Comparison of ENCODE assay signal across 16 cellular contexts in genomic region chr11:84056696-84057095, GRCh38.
A peak's percentile ranks its signal among the peaks of the same experiment; 100 is the strongest.
DNase-seq lines count a peak whose midpoint lies in the region; ATAC-seq, FAIRE-seq and TF ChIP-seq lines count a peak whose summit lies in the region.
"Had no signal": no experiment of that assay in that cellular context is flagged by ENCODE, and none has a peak within 500 bp of the region (broad histone marks: within the 10 kb centered on the region; RNA-seq: fewer than 3 reads in every experiment).

No MANE protein-coding gene starts in this region.

- no peak overlapping the region for H3K9ac ChIP-seq in H1 (replicated peaks in 1 of 4; ENCODE audit: extremely low read depth in 1 of 4, low read depth in 3 of 4, low read length in 3 of 4)
- no peak overlapping the region for H3K9ac ChIP-seq in stomach smooth muscle (ENCODE audit: low read length in 2 of 2)
- H3K9ac ChIP-seq: SK-N-SH had no signal

- no peak for TF ChIP-seq POLR2A in H1 (IDR thresholded peaks at IDR 0.05; ENCODE audit: control extremely low read depth in 1 of 2, low read depth in 2 of 2, low read length in 2 of 2)

- no peaks in the 10 kb centered on the region for H3K4me1 ChIP-seq in H1 (replicated peaks in 1 of 4; ENCODE audit: control insufficient read depth in 3 of 4, insufficient read depth in 4 of 4, low read length in 3 of 4)
- H3K4me1 ChIP-seq in stomach smooth muscle (ENCODE audit: control insufficient read depth, insufficient read depth, low read length) = no peaks in the 10 kb centered on the region

- no peak overlapping the region for H4K91ac ChIP-seq in H1 (replicated peaks; ENCODE audit: insufficient read length, low read length)

- no peak overlapping the region for H4K5ac ChIP-seq in H1 (ENCODE audit: insufficient read length, low read depth, low read length)

- TF ChIP-seq CTCF in H1 (IDR thresholded peaks at IDR 0.05; ENCODE audit: control extremely low read depth in 1 of 3, insufficient read depth in 1 of 3, low read depth in 1 of 3, low read length in 3 of 3) = no peak

- peaks cover 0 to 4% (median 0%) of the 10 kb centered on the region in 3 donors for H3K36me3 Mint-ChIP-seq in naive thymus-derived CD8-positive, alpha-beta T cell

- 92% methylated on average over 4 of the region's 4 CpGs; no CpG with 5 or more reads in 1 of the 2 experiments for WGBS in H1 (ENCODE audit: extremely low coverage in 1 of 2, insufficient coverage in 1 of 2, insufficient read length in 1 of 2, insufficient replicate concordance in 2 of 2, low coverage in 1 of 2, low lambda C conversion rate in 2 of 2, missing lambda C conversion rate in 1 of 2), 2 experiments

- no peak overlapping the region for H3K18ac ChIP-seq in H1 (ENCODE audit: extremely low read depth, low read length)

- H3K4me2 ChIP-seq in H1 (ENCODE audit: insufficient read depth in 1 of 2, low read depth in 2 of 2, low read length in 2 of 2) = no peak overlapping the region
- H3K4me2 ChIP-seq: SK-N-SH had no signal

- H3K27ac ChIP-seq in H1 (ENCODE audit: low read depth, low read length) = no peak overlapping the region
- peak overlapping the region; percentile 19 for H3K27ac ChIP-seq in stomach smooth muscle (ENCODE audit: low read length)
- H3K27ac ChIP-seq: C4-2B had no signal

- no peak for FAIRE-seq in H1 (lab: Jason Lieb, UNC)

- H3K23ac ChIP-seq in H1 (ENCODE audit: insufficient read length) = no peak overlapping the region

- no peak overlapping the region for H2BK20ac ChIP-seq in H1 (ENCODE audit: low read length)

- H3K27me3 ChIP-seq in H1 (replicated peaks in 1 of 4; ENCODE audit: control insufficient read depth in 3 of 4, extremely low read depth in 1 of 4, insufficient read depth in 3 of 4, low read length in 3 of 4) (no peaks in the 10 kb centered on the region), stomach smooth muscle (ENCODE audit: control insufficient read depth in 1 of 2, insufficient read depth in 2 of 2, low read length in 2 of 2) (no peaks in the 10 kb centered on the region)

- H2AFZ ChIP-seq in H1 (ENCODE audit: low read length) = no peak overlapping the region

- H3K27me3 Mint-ChIP-seq in naive thymus-derived CD8-positive, alpha-beta T cell = no peaks in the 10 kb centered on the region

- no peak overlapping the region for H2BK12ac ChIP-seq in H1 (ENCODE audit: low read depth, low read length)

- ATAC-seq in left lobe of liver (peak; percentile 37), GM21515 (IDR thresholded peaks at IDR 0.05; ENCODE audit: unreplicated experiment) (no peak)
- no peak for ATAC-seq in naive thymus-derived CD8-positive, alpha-beta T cell
- ATAC-seq: HCT116 had no signal

- H2BK5ac ChIP-seq in H1 (ENCODE audit: low read depth, low read length) = no peak overlapping the region

- no peak overlapping the region for H2AK5ac ChIP-seq in H1 (ENCODE audit: low read depth, low read length)

- no peaks in the 10 kb centered on the region for H3K23me2 ChIP-seq in H1 (ENCODE audit: low read depth, low read length)

- no peak overlapping the region for H2BK15ac ChIP-seq in H1 (ENCODE audit: low read length)

- TF ChIP-seq EP300 in H1 (IDR thresholded peaks at IDR 0.05; ENCODE audit: borderline replicate concordance in 1 of 2, low read depth in 2 of 2, low read length in 2 of 2) = no peak

- no peak overlapping the region for H3K4me3 Mint-ChIP-seq in naive thymus-derived CD8-positive, alpha-beta T cell

- H3K56ac ChIP-seq in H1 (replicated peaks; ENCODE audit: insufficient read length, low read depth, low read length) = no peak overlapping the region

- H3K9me3 Mint-ChIP-seq in naive thymus-derived CD8-positive, alpha-beta T cell = peaks cover 7 to 39% (median 17%) of the 10 kb centered on the region in 9 donors

- no peak overlapping the region for H3K27ac Mint-ChIP-seq in naive thymus-derived CD8-positive, alpha-beta T cell

- DNase-seq in H4 (ENCODE audit: low spot score) = peak; percentile 4
- no peak for DNase-seq in H1 (ENCODE audit: low read depth in 1 of 2, low spot score in 2 of 2)
- no peak for DNase-seq in left lobe of liver (ENCODE audit: low spot score)
- no peak for DNase-seq in naive thymus-derived CD8-positive, alpha-beta T cell
- DNase-seq in iPS-NIHi7 (ENCODE audit: extremely low spot score) = no peak
- DNase-seq: DMS79 treated with DMSO at 0.1 percent for 48 hours; NCI-H1092 treated with DMSO at 0.1 percent for 48 hours; NCI-H2081; NK-92 treated with Interleukin-12 subunit alpha and Interleukin-12 subunit beta, amount 100 ng/mL, for 24 hours; RPMI8226; SHP77 treated with DMSO at 0.1 percent for 48 hours; SK-N-SH had no signal

- H2BK120ac ChIP-seq in H1 (replicated peaks; ENCODE audit: low read depth, low read length) = no peak overlapping the region

- no peaks in the 10 kb centered on the region for H3K79me1 ChIP-seq in H1 (ENCODE audit: low read depth, low read length)

- no peak overlapping the region for H4K8ac ChIP-seq in H1 (ENCODE audit: extremely low read depth, insufficient read depth, low read length)

- no peaks in the 10 kb centered on the region for H3K79me2 ChIP-seq in H1 (ENCODE audit: control insufficient read depth in 1 of 2, insufficient read depth in 2 of 2, low read length in 2 of 2)

- H3K4ac ChIP-seq in H1 (replicated peaks; ENCODE audit: insufficient read length, low read depth, low read length) = no peak overlapping the region

- no peaks in the 10 kb centered on the region for H4K20me1 ChIP-seq in H1 (replicated peaks in 1 of 2; ENCODE audit: control insufficient read depth in 1 of 2, insufficient read depth in 2 of 2, low read length in 2 of 2)

- CTCF ChIA-PET in H1 (lab: Charles Lee; ENCODE audit: partially characterized antibody) = interaction anchor here (0.6 to 5.8 kb wide), 3 partner anchors 155 to 229 kb away, joined by 3 to 16 read pairs (median 5); no protein-coding TSS in a partner anchor

- no peaks in the 10 kb centered on the region for H3K4me1 Mint-ChIP-seq in naive thymus-derived CD8-positive, alpha-beta T cell

- H3K4me3 ChIP-seq in H1 (ENCODE audit: extremely low read depth in 1 of 4, insufficient read depth in 2 of 4, low read depth in 3 of 4, low read length in 4 of 4) (no peak overlapping the region), stomach smooth muscle (ENCODE audit: low read length in 2 of 2) (peak overlapping the region in 1 of 2 donors; percentile 52)

- H3K9me3 ChIP-seq in H1 (ENCODE audit: insufficient read depth in 2 of 2, low read depth in 1 of 2, low read length in 1 of 2) (no peaks in the 10 kb centered on the region), stomach smooth muscle (ENCODE audit: control insufficient read depth in 2 of 2, low read length in 2 of 2) (peaks cover 0 to 2% of the 10 kb centered on the region in 2 donors)
- H3K9me3 ChIP-seq: SK-N-SH had no signal

- POLR2A ChIA-PET in H1 (lab: Charles Lee; ENCODE audit: partially characterized antibody) = no interaction called here
- POLR2A ChIA-PET in naive thymus-derived CD8-positive, alpha-beta T cell (lab: Charles Lee) = no interaction called here

- H3K14ac ChIP-seq in H1 (ENCODE audit: insufficient read length) = no peak overlapping the region

- TF ChIP-seq RAD21 in H1 (IDR thresholded peaks at IDR 0.05 in 1 of 2, conservative IDR thresholded peaks at IDR 0.05 in 1 of 2; ENCODE audit: low read depth in 2 of 2, low read length in 2 of 2) = no peak

- H3K36me3 ChIP-seq in H1 (ENCODE audit: control insufficient read depth in 2 of 4, insufficient read depth in 4 of 4, low read length in 3 of 4) (no peaks in the 10 kb centered on the region), stomach smooth muscle (ENCODE audit: control insufficient read depth in 2 of 2, insufficient read depth in 2 of 2, low read length in 2 of 2) (no peaks in the 10 kb centered on the region)

TF ChIP-seq in H1, 55 proteins besides CTCF, POLR2A, EP300 and RAD21:
- TF ChIP-seq RXRA (IDR thresholded peaks at IDR 0.05; ENCODE audit: insufficient read depth, low read depth, low read length) (no peak), KDM5A (IDR thresholded peaks at IDR 0.05; ENCODE audit: low read length) (no peak), CTBP2 (IDR thresholded peaks at IDR 0.05; ENCODE audit: borderline replicate concordance, insufficient read depth, insufficient read length, low read length) (no peak), BCL11A (IDR thresholded peaks at IDR 0.05; ENCODE audit: low read depth in 2 of 2, low read length in 2 of 2) (no peak), YY1 (IDR thresholded peaks at IDR 0.05; ENCODE audit: low read depth, low read length) (no peak), CBX8 (IDR thresholded peaks at IDR 0.05; ENCODE audit: borderline replicate concordance, low read depth, low read length) (no peak), HDAC6 (IDR thresholded peaks at IDR 0.05; ENCODE audit: low read depth, low read length) (no peak), MAFK (IDR thresholded peaks at IDR 0.05; ENCODE audit: low read depth, low read length) (0 out of 2 replicates have a peak, but pooled peaks have one; percentile 36), TBP (IDR thresholded peaks at IDR 0.05; ENCODE audit: low read depth, low read length) (no peak), SP4 (IDR thresholded peaks at IDR 0.05; ENCODE audit: low read length) (no peak), TAF1 (IDR thresholded peaks at IDR 0.05; ENCODE audit: low read depth, low read length) (no peak), JUND (IDR thresholded peaks at IDR 0.05; ENCODE audit: low read length) (no peak), CEBPB (IDR thresholded peaks at IDR 0.05; ENCODE audit: low read depth, low read length) (peak; percentile 92), SP1 (IDR thresholded peaks at IDR 0.05; ENCODE audit: low read depth, low read length) (no peak)
- TF ChIP-seq, protein P1, sequence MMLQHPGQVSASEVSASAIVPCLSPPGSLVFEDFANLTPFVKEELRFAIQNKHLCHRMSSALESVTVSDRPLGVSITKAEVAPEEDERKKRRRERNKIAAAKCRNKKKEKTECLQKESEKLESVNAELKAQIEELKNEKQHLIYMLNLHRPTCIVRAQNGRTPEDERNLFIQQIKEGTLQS (IDR thresholded peaks at IDR 0.05; ENCODE audit: insufficient read depth, low read depth, low read length) = no peak
